ENCODE assay signal across 9 cellular contexts in the genomic region with DNA sequence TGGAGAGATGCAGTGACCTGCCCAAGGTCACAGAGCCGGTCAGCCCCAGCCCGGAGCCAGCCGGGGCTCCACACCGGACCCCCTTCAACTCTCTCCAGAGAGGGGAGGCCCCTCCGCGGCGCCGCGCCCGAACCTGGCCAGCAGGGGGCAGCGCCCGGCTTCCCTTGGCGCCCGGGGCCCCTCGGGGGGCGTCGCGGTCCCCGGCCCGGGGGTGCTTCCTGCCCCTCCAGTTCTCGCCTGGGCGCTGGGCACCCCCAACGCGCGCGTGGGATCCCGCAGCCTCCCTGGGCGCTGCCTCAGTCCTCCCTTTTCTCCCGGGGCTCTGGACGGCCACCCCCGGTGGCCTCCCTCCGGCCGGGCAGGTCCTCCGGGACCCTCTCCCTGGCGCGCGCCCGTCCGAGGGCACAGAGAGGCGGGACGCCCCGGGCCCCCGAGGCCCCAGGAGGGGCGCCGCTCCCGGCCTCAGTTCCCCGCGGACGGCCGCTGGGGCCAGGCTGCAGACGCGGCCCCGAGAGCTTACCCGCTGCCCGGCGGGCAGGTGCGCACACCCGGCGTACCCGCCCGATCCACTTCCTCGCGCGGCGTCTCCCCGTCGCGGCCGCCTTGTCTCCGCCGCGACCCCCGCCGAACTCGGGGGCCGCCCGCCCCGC. TPM values are rescaled to one million over a fixed set of nuclear protein-coding genes. Genes with fewer than 3 reads are reported as not detected.
A peak's percentile ranks its signal among the peaks of the same experiment; 100 is the strongest.
DNase-seq lines count a peak whose midpoint lies in the region; ATAC-seq and TF ChIP-seq lines count a peak whose summit lies in the region.
"Had no signal": no experiment of that assay in that cellular context is flagged by ENCODE, and none has a peak within 500 bp of the region (broad histone marks: within the 10 kb centered on the region; RNA-seq: fewer than 3 reads in every experiment).

No MANE protein-coding gene starts in this region.

- H3K4me3 ChIP-seq in hepatocyte: peak overlapping the region; percentile 45

- no peak overlapping the region for H3K27ac ChIP-seq in C4-2B
- no peak overlapping the region for H3K27ac ChIP-seq in hepatocyte

- H3K4me1 ChIP-seq in hepatocyte (ENCODE audit: insufficient read depth): no peaks in the 10 kb centered on the region

- TF ChIP-seq EP300 in Ishikawa (IDR thresholded peaks at IDR 0.05; ENCODE audit: borderline replicate concordance): no peak

- no peaks in the 10 kb centered on the region for H3K79me2 ChIP-seq in hepatocyte

- H3K9me2 ChIP-seq in hepatocyte (replicated peaks; ENCODE audit: insufficient read depth): no peaks in the 10 kb centered on the region

- no peaks in the 10 kb centered on the region for H4K20me1 ChIP-seq in hepatocyte (ENCODE audit: insufficient read depth, poor library complexity, severe bottlenecking)

- H3K4me2 ChIP-seq in hepatocyte: peak overlapping the region; percentile 99

- peak overlapping the region; percentile 63 for H2AFZ ChIP-seq in hepatocyte

- no peaks in the 10 kb centered on the region for H3K9me3 ChIP-seq in hepatocyte (ENCODE audit: low read depth)

- DNase-seq in activated gamma-delta T cell (lab: John Stamatoyannopoulos, UW) (peak; percentile 29), hepatocyte (ENCODE audit: low spot score) (peak; percentile 54), medulla oblongata (ENCODE audit: extremely low spot score) (no peak), midbrain (lab: John Stamatoyannopoulos, UW) (no peak)
- DNase-seq in stimulated activated CD4-positive, alpha-beta T cell treated with anti-CD3 and anti-CD28 coated beads, Interleukin-1b, Interleukin-23, amount 100 ng/mL, for 24 hours (ENCODE audit: low read depth in 4 of 4, low spot score in 1 of 4): peak in 3 of 4 experiments; percentile 5 to 10 (median 10)

- peak; percentile 70 for TF ChIP-seq CTCF in C4-2B (conservative IDR thresholded peaks at IDR 0.05)
- TF ChIP-seq CTCF in hepatocyte (IDR thresholded peaks at IDR 0.05; ENCODE audit: poor library complexity): peak; percentile 61

- peak; percentile 50; the same call in 1 of the 2 replicates for TF ChIP-seq RAD21 in Ishikawa (IDR thresholded peaks at IDR 0.05; ENCODE audit: low read depth)

- no peak for ATAC-seq in GM19452 (IDR thresholded peaks at IDR 0.05; ENCODE audit: unreplicated experiment)

- no peaks in the 10 kb centered on the region for H3K36me3 ChIP-seq in hepatocyte (replicated peaks; ENCODE audit: insufficient read depth, low read depth)

- H3K27me3 ChIP-seq in hepatocyte: peaks cover 50% of the 10 kb centered on the region

- 1% methylated on average over 25 of the region's 78 CpGs for WGBS in hepatocyte (ENCODE audit: low lambda C conversion rate, missing lambda C conversion rate)

TF ChIP-seq in Ishikawa, 13 proteins besides CTCF, POLR2A, EP300 and RAD21:
- peak; percentile 98 for TF ChIP-seq ZBTB7A (IDR thresholded peaks at IDR 0.05; ENCODE audit: low read depth)
- peak; percentile 17; the same call in 1 of the 2 replicates for TF ChIP-seq TCF12 (IDR thresholded peaks at IDR 0.05; ENCODE audit: low read depth)
- TF ChIP-seq CEBPB (IDR thresholded peaks at IDR 0.05): no peak

RNA-seq across cellular contexts. Expression of a gene that starts 0.4 kb away (rescaled TPM):
- 0.07 and 0.40 TPM in 2 replicates for total RNA-seq in hepatocyte
- polyA plus RNA-seq in hepatocyte: 0.19 TPM in 1 of 2 replicates, not detected in the other
- total RNA-seq: mononuclear cell had no signal

RNA-seq across cellular contexts. Expression of a gene that starts 48.2 kb away (rescaled TPM):
- 21.2 and 23.3 TPM in 2 replicates for total RNA-seq in hepatocyte
- 27.6 and 32.5 TPM in 2 replicates for polyA plus RNA-seq in hepatocyte

Comparison
In these comparisons a context has a peak if more than half of its experiments do, and no peak if none do; other contexts are left out.
1. DNase-seq: peak in activated gamma-delta T cell (single experiment), hepatocyte (single experiment) and stimulated activated CD4-positive, alpha-beta T cell treated with anti-CD3 and anti-CD28 coated beads, Interleukin-1b, Interleukin-23, amount 100 ng/mL, for 24 hours (3 of 4); none in medulla oblongata (single experiment) and midbrain (single experiment).